ENCODE assay signal across 8 cellular contexts in genomic region chr11:107565219-107565937, GRCh38. TPM values are rescaled to one million over a fixed set of nuclear protein-coding genes. Genes with fewer than 3 reads are reported as not detected.
DNase-seq lines count a peak whose midpoint lies in the region; ATAC-seq and TF ChIP-seq lines count a peak whose summit lies in the region.

ALKBH8 (minus strand) TSS chr11:107565735; CDS start chr11:107560893, 4,842 bp downstream.

- CTCF ChIA-PET in CD4-positive, alpha-beta T cell (lab: Charles Lee), result interaction anchor here (2.2 kb wide), 1 partner anchor 16 kb away, joined by 6 read pairs; no protein-coding TSS in a partner anchor

- no peaks in the 10 kb centered on the region for H3K9me3 Mint-ChIP-seq in CD4-positive, alpha-beta T cell
- no peaks in the 10 kb centered on the region for H3K9me3 Mint-ChIP-seq in endodermal cell

- TF ChIP-seq CTCF in CD4-positive, alpha-beta T cell (IDR thresholded peaks at IDR 0.05), result no peak
- no peak for TF ChIP-seq CTCF in endodermal cell (conservative IDR thresholded peaks at IDR 0.05)

- H3K4me3 ChIP-seq in endodermal cell (ENCODE audit: low read length), result peak within 1 kb of the TSS; percentile 93

- H3K27me3 ChIP-seq in CD4-positive, alpha-beta T cell (ENCODE audit: control insufficient read depth, insufficient read depth, low read length), result no peaks in the 10 kb centered on the region
- no peaks in the 10 kb centered on the region for H3K27me3 ChIP-seq in endodermal cell (ENCODE audit: control insufficient read depth, insufficient read depth, low read length, poor library complexity, severe bottlenecking)

- intact Hi-C loops in CD4-positive, alpha-beta T cell (cut with DNase I, micrococcal nuclease), result loop anchor here (1.0 to 10.0 kb wide), 3 partner anchors 16 to 442 kb away; partner anchors contain the start of gene CUL5 (in 1 of the 2)

- WGBS in endodermal cell (ENCODE audit: insufficient coverage in 1 of 2, insufficient read length in 1 of 2), 2 experiments, result 0 to 2% methylated on average over 11 to 32 of the region's 32 CpGs

- no peaks in the 10 kb centered on the region for H3K9me3 ChIP-seq in CD4-positive, alpha-beta T cell (ENCODE audit: control insufficient read depth, low read length)
- no peaks in the 10 kb centered on the region for H3K9me3 ChIP-seq in endodermal cell (ENCODE audit: control insufficient read depth, low read length)

- no peaks in the 10 kb centered on the region for H3K27me3 Mint-ChIP-seq in CD4-positive, alpha-beta T cell
- H3K27me3 Mint-ChIP-seq in endodermal cell (ENCODE audit: insufficient read depth), result no peaks in the 10 kb centered on the region

- peaks cover 8% of the 10 kb centered on the region for H3K4me1 ChIP-seq in endodermal cell (ENCODE audit: control insufficient read depth, insufficient read depth, low read length)

- peak within 1 kb of the TSS; percentile 85 for H3K27ac Mint-ChIP-seq in CD4-positive, alpha-beta T cell
- H3K27ac Mint-ChIP-seq in endodermal cell, result peak within 1 kb of the TSS; percentile 97

- peak; percentile 95 for ATAC-seq in CD4-positive, alpha-beta T cell (ENCODE audit: poor library complexity)
- ATAC-seq in GM19397 (IDR thresholded peaks at IDR 0.05; ENCODE audit: unreplicated experiment) (peak; percentile 79), HG03558 (IDR thresholded peaks at IDR 0.05; ENCODE audit: extremely low read depth, unreplicated experiment) (peak; percentile 58)

- H3K9ac ChIP-seq in endodermal cell (ENCODE audit: extremely low read depth, low read length, poor library complexity, severe bottlenecking), result peak within 1 kb of the TSS; percentile 61

- DNase-seq in CD4-positive, alpha-beta T cell, result peak; percentile 62 to 77 (median 69)
- DNase-seq in NK-92 (lab: John Stamatoyannopoulos, UW; ENCODE audit: unreplicated experiment), result peak; percentile 9
- DNase-seq in activated CD8-positive, alpha-beta memory T cell treated with anti-CD3 and anti-CD28 coated beads for 4 hours (ENCODE audit: low read depth in 2 of 2), result peak; percentile 51 to 54
- DNase-seq in endodermal cell, result peak; percentile 93
- DNase-seq in midbrain (lab: John Stamatoyannopoulos, UW), result peak; percentile 88
- peak; percentile 60 to 64 for DNase-seq in stimulated activated CD8-positive, alpha-beta memory T cell treated with anti-CD3 and anti-CD28 coated beads, Interleukin-15, amount 100 ng/mL, for 48 hours (ENCODE audit: low read depth in 2 of 2)

- peaks cover 56% of the 10 kb centered on the region for H3K4me1 Mint-ChIP-seq in CD4-positive, alpha-beta T cell (ENCODE audit: low read depth)
- H3K4me1 Mint-ChIP-seq in endodermal cell, result peaks cover 12% of the 10 kb centered on the region

- H3K4me3 Mint-ChIP-seq in CD4-positive, alpha-beta T cell, result peak within 1 kb of the TSS; percentile 91
- H3K4me3 Mint-ChIP-seq in endodermal cell, result peak within 1 kb of the TSS; percentile 95

- H3K36me3 ChIP-seq in endodermal cell (ENCODE audit: control insufficient read depth, insufficient read depth, low read length), result no peaks in the 10 kb centered on the region

- POLR2A ChIA-PET in CD4-positive, alpha-beta T cell (lab: Charles Lee), result interaction anchor here (1.4 to 1.8 kb wide), 4 partner anchors 20 to 1100 kb away, joined by 3 to 8 read pairs (median 4); partner anchors contain the start of genes CWF19L2 and DDX10

- peaks cover 21% of the 10 kb centered on the region for H3K36me3 Mint-ChIP-seq in CD4-positive, alpha-beta T cell (ENCODE audit: low read depth)
- no peaks in the 10 kb centered on the region for H3K36me3 Mint-ChIP-seq in endodermal cell (ENCODE audit: low read depth)

- H3K27ac ChIP-seq in CD4-positive, alpha-beta T cell (ENCODE audit: low read depth, low read length), result peak within 1 kb of the TSS; percentile 69
- peak within 1 kb of the TSS; percentile 51 for H3K27ac ChIP-seq in endodermal cell (ENCODE audit: low read depth, low read length)

RNA-seq across cellular contexts. Expression of gene ALKBH8, which starts in this region (rescaled TPM):
- 1 to 10 TPM; 6.5 to 7.7 TPM for total RNA-seq in CD4-positive, alpha-beta T cell
- total RNA-seq in endodermal cell, result 1 to 10 TPM; 7.6 to 9.3 TPM
- polyA plus RNA-seq in endodermal cell (2013, experiment 1 of 2), result 4.9 TPM
- polyA plus RNA-seq in endodermal cell (2013, experiment 2 of 2), result 5.8 TPM

Comparison
In these comparisons a context has a peak if more than half of its experiments do, and no peak if none do; other contexts are left out.
1. Peak in every context shown above with its lines: DNase-seq, ATAC-seq, H3K4me3 ChIP-seq and H3K27ac ChIP-seq.
2. DNase-seq: peak in every context shown above with its lines; median percentile 93 in endodermal cell; 88 in midbrain; 69 in CD4-positive, alpha-beta T cell; 62 in stimulated activated CD8-positive, alpha-beta memory T cell treated with anti-CD3 and anti-CD28 coated beads, Interleukin-15, amount 100 ng/mL, for 48 hours; 52 in activated CD8-positive, alpha-beta memory T cell treated with anti-CD3 and anti-CD28 coated beads for 4 hours; 9 in NK-92.